1 cellular context compared by ENCODE assay signal in the genomic region with DNA sequence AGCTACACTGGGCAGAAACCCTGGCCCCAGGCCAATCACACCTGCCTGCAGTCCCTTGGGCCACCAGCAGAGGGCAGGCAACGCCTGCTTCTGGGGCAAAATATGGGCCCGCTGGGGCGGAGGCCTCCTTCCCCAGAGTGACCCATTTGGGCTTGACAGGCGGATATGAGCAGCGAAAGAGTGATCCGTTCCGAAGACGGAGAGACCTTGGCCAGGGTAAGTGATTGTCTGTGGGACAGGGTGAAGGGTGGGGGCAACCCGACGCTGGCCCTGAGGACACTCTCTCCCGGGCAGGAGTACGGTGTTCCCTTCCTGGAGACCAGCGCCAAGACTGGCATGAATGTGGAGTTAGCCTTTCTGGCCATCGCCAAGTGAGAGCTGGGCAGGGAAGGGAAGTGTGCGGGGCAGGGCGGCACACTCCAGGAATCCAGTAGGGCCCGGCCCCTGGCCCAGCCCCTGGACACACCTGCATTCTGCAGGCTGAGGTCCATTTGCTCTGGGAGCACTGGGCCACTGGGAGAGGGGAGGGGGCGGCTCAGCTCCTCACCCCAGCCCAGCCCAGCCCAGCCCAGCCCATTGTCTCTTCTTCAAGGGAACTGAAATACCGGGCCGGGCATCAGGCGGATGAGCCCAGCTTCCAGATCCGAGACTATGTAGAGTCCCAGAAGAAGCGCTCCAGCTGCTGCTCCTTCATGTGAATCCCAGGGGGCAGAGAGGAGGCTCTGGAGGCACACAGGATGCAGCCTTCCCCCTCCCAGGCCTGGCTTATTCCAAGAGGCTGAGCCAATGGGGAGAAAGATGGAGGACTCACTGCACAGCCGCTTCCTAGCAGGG.
A peak's percentile ranks its signal among the peaks of the same experiment; 100 is the strongest.
TF ChIP-seq lines count a peak whose summit lies in the region.

No MANE protein-coding gene starts in this region.

TF ChIP-seq in HepG2, 621 proteins besides CTCF, POLR2A, EP300 and RAD21 (continued from another document and continues in another):
- TF ChIP-seq MLLT10 (CRISPR knock-in tag; IDR thresholded peaks at IDR 0.05), result no peak
- TF ChIP-seq MTA3 (CRISPR knock-in tag; IDR thresholded peaks at IDR 0.05), result no peak
- TF ChIP-seq, protein P1, sequence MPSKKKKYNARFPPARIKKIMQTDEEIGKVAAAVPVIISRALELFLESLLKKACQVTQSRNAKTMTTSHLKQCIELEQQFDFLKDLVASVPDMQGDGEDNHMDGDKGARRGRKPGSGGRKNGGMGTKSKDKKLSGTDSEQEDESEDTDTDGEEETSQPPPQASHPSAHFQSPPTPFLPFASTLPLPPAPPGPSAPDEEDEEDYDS (CRISPR knock-in tag; IDR thresholded peaks at IDR 0.05), result peak; percentile 29; the same call in 1 of the 2 replicates
- TF ChIP-seq IRF2 (CRISPR knock-in tag; IDR thresholded peaks at IDR 0.05), result peak; percentile 70; the same call in 1 of the 2 replicates
- 0 out of 2 replicates have a peak, but pooled peaks have one; percentile 42 for TF ChIP-seq KAT7 (CRISPR knock-in tag; IDR thresholded peaks at IDR 0.05; ENCODE audit: borderline replicate concordance)
- no peak for TF ChIP-seq U2AF1 (optimal IDR thresholded peaks at IDR 0.05; ENCODE audit: low read depth, low read length)
- no peak for TF ChIP-seq CENPT (CRISPR knock-in tag; IDR thresholded peaks at IDR 0.05; ENCODE audit: low read depth)
- TF ChIP-seq, protein P2, sequence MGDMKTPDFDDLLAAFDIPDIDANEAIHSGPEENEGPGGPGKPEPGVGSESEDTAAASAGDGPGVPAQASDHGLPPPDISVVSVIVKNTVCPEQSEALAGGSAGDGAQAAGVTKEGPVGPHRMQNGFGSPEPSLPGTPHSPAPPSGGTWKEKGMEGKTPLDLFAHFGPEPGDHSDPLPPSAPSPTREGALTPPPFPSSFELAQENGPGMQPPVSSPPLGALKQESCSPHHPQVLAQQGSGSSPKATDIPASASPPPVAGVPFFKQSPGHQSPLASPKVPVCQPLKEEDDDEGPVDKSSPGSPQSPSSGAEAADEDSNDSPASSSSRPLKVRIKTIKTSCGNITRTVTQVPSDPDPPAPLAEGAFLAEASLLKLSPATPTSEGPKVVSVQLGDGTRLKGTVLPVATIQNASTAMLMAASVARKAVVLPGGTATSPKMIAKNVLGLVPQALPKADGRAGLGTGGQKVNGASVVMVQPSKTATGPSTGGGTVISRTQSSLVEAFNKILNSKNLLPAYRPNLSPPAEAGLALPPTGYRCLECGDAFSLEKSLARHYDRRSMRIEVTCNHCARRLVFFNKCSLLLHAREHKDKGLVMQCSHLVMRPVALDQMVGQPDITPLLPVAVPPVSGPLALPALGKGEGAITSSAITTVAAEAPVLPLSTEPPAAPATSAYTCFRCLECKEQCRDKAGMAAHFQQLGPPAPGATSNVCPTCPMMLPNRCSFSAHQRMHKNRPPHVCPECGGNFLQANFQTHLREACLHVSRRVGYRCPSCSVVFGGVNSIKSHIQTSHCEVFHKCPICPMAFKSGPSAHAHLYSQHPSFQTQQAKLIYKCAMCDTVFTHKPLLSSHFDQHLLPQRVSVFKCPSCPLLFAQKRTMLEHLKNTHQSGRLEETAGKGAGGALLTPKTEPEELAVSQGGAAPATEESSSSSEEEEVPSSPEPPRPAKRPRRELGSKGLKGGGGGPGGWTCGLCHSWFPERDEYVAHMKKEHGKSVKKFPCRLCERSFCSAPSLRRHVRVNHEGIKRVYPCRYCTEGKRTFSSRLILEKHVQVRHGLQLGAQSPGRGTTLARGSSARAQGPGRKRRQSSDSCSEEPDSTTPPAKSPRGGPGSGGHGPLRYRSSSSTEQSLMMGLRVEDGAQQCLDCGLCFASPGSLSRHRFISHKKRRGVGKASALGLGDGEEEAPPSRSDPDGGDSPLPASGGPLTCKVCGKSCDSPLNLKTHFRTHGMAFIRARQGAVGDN (CRISPR knock-in tag; IDR thresholded peaks at IDR 0.05), result peak; percentile 85
- TF ChIP-seq ZNF772 (CRISPR knock-in tag; IDR thresholded peaks at IDR 0.05), result peak; percentile 46; the same call in 1 of the 2 replicates
- peak; percentile 33; the same call in 1 of the 2 replicates for TF ChIP-seq NFYB (CRISPR knock-in tag; IDR thresholded peaks at IDR 0.05)
- TF ChIP-seq ZSCAN21 (CRISPR knock-in tag; IDR thresholded peaks at IDR 0.05; ENCODE audit: borderline replicate concordance), result peak; percentile 53; the same call in 1 of the 2 replicates
- no peak for TF ChIP-seq TOE1 (CRISPR knock-in tag; IDR thresholded peaks at IDR 0.05)
- TF ChIP-seq GZF1 (CRISPR knock-in tag; IDR thresholded peaks at IDR 0.05), result no peak
- peak; percentile 59; the same call in 1 of the 2 replicates for TF ChIP-seq ZMAT3 (CRISPR knock-in tag; conservative IDR thresholded peaks at IDR 0.05)
- 0 out of 2 replicates have a peak, but pooled peaks have one; percentile 20 for TF ChIP-seq ZNF264 (CRISPR knock-in tag; IDR thresholded peaks at IDR 0.05)
- 0 out of 2 replicates have a peak, but pooled peaks have one; percentile 50 for TF ChIP-seq ZNF24 (IDR thresholded peaks at IDR 0.05)
- TF ChIP-seq SP1 (IDR thresholded peaks at IDR 0.05), result no peak
- TF ChIP-seq SP1 (CRISPR knock-in tag; IDR thresholded peaks at IDR 0.05), result peak; percentile 15; the same call in 1 of the 2 replicates
- TF ChIP-seq, protein P3, sequence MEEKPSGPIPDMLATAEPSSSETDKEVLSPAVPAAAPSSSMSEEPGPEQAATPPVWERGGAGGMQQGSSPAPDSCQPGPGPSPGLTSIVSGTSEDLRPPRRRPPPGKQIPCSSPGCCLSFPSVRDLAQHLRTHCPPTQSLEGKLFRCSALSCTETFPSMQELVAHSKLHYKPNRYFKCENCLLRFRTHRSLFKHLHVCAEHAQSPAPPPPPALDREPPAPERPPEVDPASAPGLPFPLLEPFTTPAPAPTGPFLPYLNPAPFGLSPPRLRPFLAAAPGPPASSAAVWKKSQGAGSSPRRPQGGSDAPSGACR (CRISPR knock-in tag; IDR thresholded peaks at IDR 0.05), result peak; percentile 80; the same call in 1 of the 2 replicates
- TF ChIP-seq, protein P4, sequence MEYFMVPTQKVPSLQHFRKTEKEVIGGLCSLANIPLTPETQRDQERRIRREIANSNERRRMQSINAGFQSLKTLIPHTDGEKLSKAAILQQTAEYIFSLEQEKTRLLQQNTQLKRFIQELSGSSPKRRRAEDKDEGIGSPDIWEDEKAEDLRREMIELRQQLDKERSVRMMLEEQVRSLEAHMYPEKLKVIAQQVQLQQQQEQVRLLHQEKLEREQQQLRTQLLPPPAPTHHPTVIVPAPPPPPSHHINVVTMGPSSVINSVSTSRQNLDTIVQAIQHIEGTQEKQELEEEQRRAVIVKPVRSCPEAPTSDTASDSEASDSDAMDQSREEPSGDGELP (IDR thresholded peaks at IDR 0.05; ENCODE audit: borderline replicate concordance, low read depth), result peak; percentile 35; the same call in 1 of the 2 replicates
- TF ChIP-seq ZKSCAN5 (CRISPR knock-in tag; IDR thresholded peaks at IDR 0.05), result no peak
- peak; percentile 13; the same call in 1 of the 2 replicates for TF ChIP-seq ZNF225 (CRISPR knock-in tag; IDR thresholded peaks at IDR 0.05)
- no peak for TF ChIP-seq ZNF660 (CRISPR knock-in tag; IDR thresholded peaks at IDR 0.05; ENCODE audit: borderline replicate concordance, low read depth)
- TF ChIP-seq KDM4B (CRISPR knock-in tag; IDR thresholded peaks at IDR 0.05), result peak; percentile 81
- TF ChIP-seq, protein P5, sequence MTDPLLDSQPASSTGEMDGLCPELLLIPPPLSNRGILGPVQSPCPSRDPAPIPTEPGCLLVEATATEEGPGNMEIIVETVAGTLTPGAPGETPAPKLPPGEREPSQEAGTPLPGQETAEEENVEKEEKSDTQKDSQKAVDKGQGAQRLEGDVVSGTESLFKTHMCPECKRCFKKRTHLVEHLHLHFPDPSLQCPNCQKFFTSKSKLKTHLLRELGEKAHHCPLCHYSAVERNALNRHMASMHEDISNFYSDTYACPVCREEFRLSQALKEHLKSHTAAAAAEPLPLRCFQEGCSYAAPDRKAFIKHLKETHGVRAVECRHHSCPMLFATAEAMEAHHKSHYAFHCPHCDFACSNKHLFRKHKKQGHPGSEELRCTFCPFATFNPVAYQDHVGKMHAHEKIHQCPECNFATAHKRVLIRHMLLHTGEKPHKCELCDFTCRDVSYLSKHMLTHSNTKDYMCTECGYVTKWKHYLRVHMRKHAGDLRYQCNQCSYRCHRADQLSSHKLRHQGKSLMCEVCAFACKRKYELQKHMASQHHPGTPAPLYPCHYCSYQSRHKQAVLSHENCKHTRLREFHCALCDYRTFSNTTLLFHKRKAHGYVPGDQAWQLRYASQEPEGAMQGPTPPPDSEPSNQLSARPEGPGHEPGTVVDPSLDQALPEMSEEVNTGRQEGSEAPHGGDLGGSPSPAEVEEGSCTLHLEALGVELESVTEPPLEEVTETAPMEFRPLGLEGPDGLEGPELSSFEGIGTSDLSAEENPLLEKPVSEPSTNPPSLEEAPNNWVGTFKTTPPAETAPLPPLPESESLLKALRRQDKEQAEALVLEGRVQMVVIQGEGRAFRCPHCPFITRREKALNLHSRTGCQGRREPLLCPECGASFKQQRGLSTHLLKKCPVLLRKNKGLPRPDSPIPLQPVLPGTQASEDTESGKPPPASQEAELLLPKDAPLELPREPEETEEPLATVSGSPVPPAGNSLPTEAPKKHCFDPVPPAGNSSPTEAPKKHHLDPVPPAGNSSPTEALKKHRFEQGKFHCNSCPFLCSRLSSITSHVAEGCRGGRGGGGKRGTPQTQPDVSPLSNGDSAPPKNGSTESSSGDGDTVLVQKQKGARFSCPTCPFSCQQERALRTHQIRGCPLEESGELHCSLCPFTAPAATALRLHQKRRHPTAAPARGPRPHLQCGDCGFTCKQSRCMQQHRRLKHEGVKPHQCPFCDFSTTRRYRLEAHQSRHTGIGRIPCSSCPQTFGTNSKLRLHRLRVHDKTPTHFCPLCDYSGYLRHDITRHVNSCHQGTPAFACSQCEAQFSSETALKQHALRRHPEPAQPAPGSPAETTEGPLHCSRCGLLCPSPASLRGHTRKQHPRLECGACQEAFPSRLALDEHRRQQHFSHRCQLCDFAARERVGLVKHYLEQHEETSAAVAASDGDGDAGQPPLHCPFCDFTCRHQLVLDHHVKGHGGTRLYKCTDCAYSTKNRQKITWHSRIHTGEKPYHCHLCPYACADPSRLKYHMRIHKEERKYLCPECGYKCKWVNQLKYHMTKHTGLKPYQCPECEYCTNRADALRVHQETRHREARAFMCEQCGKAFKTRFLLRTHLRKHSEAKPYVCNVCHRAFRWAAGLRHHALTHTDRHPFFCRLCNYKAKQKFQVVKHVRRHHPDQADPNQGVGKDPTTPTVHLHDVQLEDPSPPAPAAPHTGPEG (CRISPR knock-in tag; IDR thresholded peaks at IDR 0.05), result 0 out of 2 replicates have a peak, but pooled peaks have one; percentile 48
- TF ChIP-seq, protein P6, sequence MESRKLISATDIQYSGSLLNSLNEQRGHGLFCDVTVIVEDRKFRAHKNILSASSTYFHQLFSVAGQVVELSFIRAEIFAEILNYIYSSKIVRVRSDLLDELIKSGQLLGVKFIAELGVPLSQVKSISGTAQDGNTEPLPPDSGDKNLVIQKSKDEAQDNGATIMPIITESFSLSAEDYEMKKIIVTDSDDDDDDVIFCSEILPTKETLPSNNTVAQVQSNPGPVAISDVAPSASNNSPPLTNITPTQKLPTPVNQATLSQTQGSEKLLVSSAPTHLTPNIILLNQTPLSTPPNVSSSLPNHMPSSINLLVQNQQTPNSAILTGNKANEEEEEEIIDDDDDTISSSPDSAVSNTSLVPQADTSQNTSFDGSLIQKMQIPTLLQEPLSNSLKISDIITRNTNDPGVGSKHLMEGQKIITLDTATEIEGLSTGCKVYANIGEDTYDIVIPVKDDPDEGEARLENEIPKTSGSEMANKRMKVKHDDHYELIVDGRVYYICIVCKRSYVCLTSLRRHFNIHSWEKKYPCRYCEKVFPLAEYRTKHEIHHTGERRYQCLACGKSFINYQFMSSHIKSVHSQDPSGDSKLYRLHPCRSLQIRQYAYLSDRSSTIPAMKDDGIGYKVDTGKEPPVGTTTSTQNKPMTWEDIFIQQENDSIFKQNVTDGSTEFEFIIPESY (CRISPR knock-in tag; IDR thresholded peaks at IDR 0.05), result peak; percentile 64; the same call in 1 of the 2 replicates
- TF ChIP-seq ZNF33A (CRISPR knock-in tag; IDR thresholded peaks at IDR 0.05; ENCODE audit: borderline replicate concordance), result no peak
- TF ChIP-seq GFI1 (CRISPR knock-in tag; IDR thresholded peaks at IDR 0.05; ENCODE audit: borderline replicate concordance), result 0 out of 2 replicates have a peak, but pooled peaks have one; percentile 12
- TF ChIP-seq LCORL (IDR thresholded peaks at IDR 0.05), result no peak
- TF ChIP-seq LCORL (CRISPR knock-in tag; IDR thresholded peaks at IDR 0.05), result peak; percentile 80
- TF ChIP-seq, protein P7, sequence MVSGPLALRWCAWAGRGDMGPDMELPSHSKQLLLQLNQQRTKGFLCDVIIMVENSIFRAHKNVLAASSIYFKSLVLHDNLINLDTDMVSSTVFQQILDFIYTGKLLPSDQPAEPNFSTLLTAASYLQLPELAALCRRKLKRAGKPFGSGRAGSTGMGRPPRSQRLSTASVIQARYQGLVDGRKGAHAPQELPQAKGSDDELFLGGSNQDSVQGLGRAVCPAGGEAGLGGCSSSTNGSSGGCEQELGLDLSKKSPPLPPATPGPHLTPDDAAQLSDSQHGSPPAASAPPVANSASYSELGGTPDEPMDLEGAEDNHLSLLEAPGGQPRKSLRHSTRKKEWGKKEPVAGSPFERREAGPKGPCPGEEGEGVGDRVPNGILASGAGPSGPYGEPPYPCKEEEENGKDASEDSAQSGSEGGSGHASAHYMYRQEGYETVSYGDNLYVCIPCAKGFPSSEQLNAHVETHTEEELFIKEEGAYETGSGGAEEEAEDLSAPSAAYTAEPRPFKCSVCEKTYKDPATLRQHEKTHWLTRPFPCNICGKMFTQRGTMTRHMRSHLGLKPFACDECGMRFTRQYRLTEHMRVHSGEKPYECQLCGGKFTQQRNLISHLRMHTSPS (CRISPR knock-in tag; IDR thresholded peaks at IDR 0.05; ENCODE audit: low read depth), result peak; percentile 85
- peak; percentile 34; the same call in 1 of the 2 replicates for TF ChIP-seq PITX1 (CRISPR knock-in tag; IDR thresholded peaks at IDR 0.05)
- no peak for TF ChIP-seq ZNF569 (CRISPR knock-in tag; IDR thresholded peaks at IDR 0.05; ENCODE audit: borderline replicate concordance)
- no peak for TF ChIP-seq ZNF10 (CRISPR knock-in tag; IDR thresholded peaks at IDR 0.05; ENCODE audit: borderline replicate concordance, low read depth)
- TF ChIP-seq, protein P8, sequence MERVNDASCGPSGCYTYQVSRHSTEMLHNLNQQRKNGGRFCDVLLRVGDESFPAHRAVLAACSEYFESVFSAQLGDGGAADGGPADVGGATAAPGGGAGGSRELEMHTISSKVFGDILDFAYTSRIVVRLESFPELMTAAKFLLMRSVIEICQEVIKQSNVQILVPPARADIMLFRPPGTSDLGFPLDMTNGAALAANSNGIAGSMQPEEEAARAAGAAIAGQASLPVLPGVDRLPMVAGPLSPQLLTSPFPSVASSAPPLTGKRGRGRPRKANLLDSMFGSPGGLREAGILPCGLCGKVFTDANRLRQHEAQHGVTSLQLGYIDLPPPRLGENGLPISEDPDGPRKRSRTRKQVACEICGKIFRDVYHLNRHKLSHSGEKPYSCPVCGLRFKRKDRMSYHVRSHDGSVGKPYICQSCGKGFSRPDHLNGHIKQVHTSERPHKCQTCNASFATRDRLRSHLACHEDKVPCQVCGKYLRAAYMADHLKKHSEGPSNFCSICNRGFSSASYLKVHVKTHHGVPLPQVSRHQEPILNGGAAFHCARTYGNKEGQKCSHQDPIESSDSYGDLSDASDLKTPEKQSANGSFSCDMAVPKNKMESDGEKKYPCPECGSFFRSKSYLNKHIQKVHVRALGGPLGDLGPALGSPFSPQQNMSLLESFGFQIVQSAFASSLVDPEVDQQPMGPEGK (CRISPR knock-in tag; IDR thresholded peaks at IDR 0.05), result peak; percentile 83
- TF ChIP-seq FOXA3 (CRISPR knock-in tag; IDR thresholded peaks at IDR 0.05), result peak; percentile 54
